8 cellular contexts compared by ENCODE assay signal in genomic region chr16:2963611-2964415, GRCh38. TPM values are rescaled to one million over a fixed set of nuclear protein-coding genes. Genes with fewer than 3 reads are reported as not detected.
DNase-seq lines count a peak whose midpoint lies in the region; ATAC-seq and TF ChIP-seq lines count a peak whose summit lies in the region.

Gene KREMEN2 (plus strand): TSS chr16:2964275. CDS start chr16:2964521, 246 bp downstream.

- no peaks in the 10 kb centered on the region for H3K9me3 ChIP-seq in right cardiac atrium (ENCODE audit: control insufficient read depth, low read length)

- DNase-seq in right cardiac atrium (peak in 2 of 3 donors; percentile 50 to 66), Right ventricle myocardium superior (no peak), NCI-H2171 (lab: John Stamatoyannopoulos, UW) (peak; percentile 63), glutamatergic neuron (peak; percentile 79)
- peak; percentile 59 for DNase-seq in activated CD8-positive, alpha-beta T cell treated with anti-CD3 and anti-CD28 coated beads for 36 hours
- DNase-seq in stimulated activated CD4-positive, alpha-beta T cell treated with anti-CD3 and anti-CD28 coated beads, Interleukin-2, amount 100 ng/mL, for 4 hours (ENCODE audit: low read depth): peak; percentile 48

- no peak within 1 kb of the TSS for H3K27ac Mint-ChIP-seq in activated CD8-positive, alpha-beta T cell treated with anti-CD3 and anti-CD28 coated beads for 36 hours
- peak within 1 kb of the TSS; percentile 75 for H3K27ac Mint-ChIP-seq in glutamatergic neuron (ENCODE audit: unreplicated experiment)

- no peak within 1 kb of the TSS for H3K27ac ChIP-seq in right cardiac atrium (ENCODE audit: low read length)

- POLR2A ChIA-PET in activated CD8-positive, alpha-beta T cell treated with anti-CD3 and anti-CD28 coated beads for 36 hours (lab: Charles Lee): interaction anchor here (1.1 to 1.4 kb wide), 3 partner anchors 15 to 64 kb away, joined by 3 to 5 read pairs (median 4); partner anchors contain the start of gene PKMYT1

- no peaks in the 10 kb centered on the region for H3K36me3 Mint-ChIP-seq in activated CD8-positive, alpha-beta T cell treated with anti-CD3 and anti-CD28 coated beads for 36 hours (ENCODE audit: low read depth)
- H3K36me3 Mint-ChIP-seq in glutamatergic neuron (ENCODE audit: unreplicated experiment): no peaks in the 10 kb centered on the region

- H3K4me1 ChIP-seq in right cardiac atrium (ENCODE audit: control insufficient read depth, insufficient read depth, low read length): peaks cover 3% of the 10 kb centered on the region

- no peak for TF ChIP-seq CTCF in activated CD8-positive, alpha-beta T cell treated with anti-CD3 and anti-CD28 coated beads for 36 hours (IDR thresholded peaks at IDR 0.05)
- no peak for TF ChIP-seq CTCF in glutamatergic neuron (IDR thresholded peaks at IDR 0.05; ENCODE audit: partially characterized antibody, unreplicated experiment)

- no peaks in the 10 kb centered on the region for H3K27me3 ChIP-seq in right cardiac atrium (ENCODE audit: control insufficient read depth, insufficient read depth)

- H3K4me3 Mint-ChIP-seq in activated CD8-positive, alpha-beta T cell treated with anti-CD3 and anti-CD28 coated beads for 36 hours: peak within 1 kb of the TSS; percentile 65
- H3K4me3 Mint-ChIP-seq in glutamatergic neuron (ENCODE audit: unreplicated experiment): peak within 1 kb of the TSS; percentile 92

- H3K4me3 ChIP-seq in right cardiac atrium (ENCODE audit: low read length): peak within 1 kb of the TSS; percentile 22

- WGBS in right cardiac atrium: under 1% methylated on average over 64 of the region's 64 CpGs

- intact Hi-C loops in right cardiac atrium (cut with DNase I) (no loop called here), Right ventricle myocardium superior (cut with DNase I) (no loop called here)
- intact Hi-C loops in activated CD8-positive, alpha-beta T cell treated with anti-CD3 and anti-CD28 coated beads for 36 hours (cut with micrococcal nuclease): no loop called here

- ATAC-seq in right cardiac atrium: no peak
- ATAC-seq in Right ventricle myocardium superior (ENCODE audit: poor library complexity): no peak
- peak; percentile 19 for ATAC-seq in activated CD8-positive, alpha-beta T cell treated with anti-CD3 and anti-CD28 coated beads for 36 hours
- ATAC-seq in HG02970 (IDR thresholded peaks at IDR 0.05; ENCODE audit: low FRiP score, unreplicated experiment): no peak
- no peak for ATAC-seq in GM21360 (IDR thresholded peaks at IDR 0.05; ENCODE audit: unreplicated experiment)

- H3K9me3 Mint-ChIP-seq in activated CD8-positive, alpha-beta T cell treated with anti-CD3 and anti-CD28 coated beads for 36 hours: no peaks in the 10 kb centered on the region
- H3K9me3 Mint-ChIP-seq in glutamatergic neuron (ENCODE audit: unreplicated experiment): peaks cover 7% of the 10 kb centered on the region

- CTCF ChIA-PET in activated CD8-positive, alpha-beta T cell treated with anti-CD3 and anti-CD28 coated beads for 36 hours (lab: Charles Lee): interaction anchor here (1.0 to 3.9 kb wide), 8 partner anchors 9 to 124 kb away, joined by 3 to 12 read pairs (median 4); partner anchors contain the start of gene FLYWCH1

- H3K27me3 Mint-ChIP-seq in activated CD8-positive, alpha-beta T cell treated with anti-CD3 and anti-CD28 coated beads for 36 hours: peaks cover 34% of the 10 kb centered on the region
- H3K27me3 Mint-ChIP-seq in glutamatergic neuron (ENCODE audit: unreplicated experiment): peaks cover 13% of the 10 kb centered on the region

- peaks cover 30% of the 10 kb centered on the region for H3K4me1 Mint-ChIP-seq in activated CD8-positive, alpha-beta T cell treated with anti-CD3 and anti-CD28 coated beads for 36 hours (ENCODE audit: low read depth)
- H3K4me1 Mint-ChIP-seq in glutamatergic neuron (ENCODE audit: low read depth, unreplicated experiment): peaks cover 5% of the 10 kb centered on the region

RNA-seq across cellular contexts. Expression of gene KREMEN2, which starts in this region (rescaled TPM):
- total RNA-seq in right cardiac atrium (not detected), Right ventricle myocardium superior (not detected), glutamatergic neuron (ENCODE audit: unreplicated experiment) (12.8 TPM)
- polyA plus RNA-seq in right cardiac atrium: not detected
- total RNA-seq in activated CD8-positive, alpha-beta T cell treated with anti-CD3 and anti-CD28 coated beads for 36 hours: under 1 TPM in 1 of 2 experiments, not detected in 1; 0.22 TPM

Comparison
In these comparisons a context has a peak if more than half of its experiments do, and no peak if none do; other contexts are left out.
1. RNA of gene KREMEN2 (total RNA-seq): 12.8 TPM in glutamatergic neuron (single experiment); 0.22 TPM in activated CD8-positive, alpha-beta T cell treated with anti-CD3 and anti-CD28 coated beads for 36 hours, not detected in right cardiac atrium and not detected in Right ventricle myocardium superior (single experiment); every median in the first group is over 10 times any median in the second.
2. Peak in DNase-seq and H3K4me3 ChIP-seq in right cardiac atrium; RNA of the gene not detected or under 1 TPM.
3. Peak in DNase-seq and ATAC-seq in activated CD8-positive, alpha-beta T cell treated with anti-CD3 and anti-CD28 coated beads for 36 hours; RNA of the gene not detected or under 1 TPM.